In the genomic region with DNA sequence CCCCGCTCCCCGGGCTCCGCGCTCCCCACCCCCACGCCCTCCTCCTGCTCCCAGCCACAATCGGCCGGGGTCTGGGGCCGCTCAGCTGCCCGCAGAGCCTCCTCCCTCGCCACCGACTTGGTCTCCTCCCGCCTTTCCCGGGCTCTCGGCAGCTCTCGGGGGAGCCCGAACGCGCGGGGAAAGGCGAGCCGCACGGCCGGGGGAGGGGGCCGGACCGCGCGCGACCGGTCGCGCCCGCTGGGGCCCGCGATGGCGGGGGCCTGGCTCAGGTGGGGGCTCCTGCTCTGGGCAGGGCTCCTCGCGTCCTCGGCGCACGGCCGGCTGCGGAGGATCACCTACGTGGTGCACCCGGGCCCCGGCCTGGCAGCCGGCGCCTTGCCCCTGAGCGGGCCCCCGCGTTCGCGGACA, we compare ENCODE assay signal across 8 cellular contexts. TPM values are rescaled to one million over a fixed set of nuclear protein-coding genes. Genes with fewer than 3 reads are reported as not detected.
DNase-seq lines count a peak whose midpoint lies in the region; ATAC-seq, FAIRE-seq and TF ChIP-seq lines count a peak whose summit lies in the region.

No MANE protein-coding gene starts in this region.

- no peak overlapping the region for H3K27ac ChIP-seq in effector memory CD4-positive, alpha-beta T cell (ENCODE audit: insufficient read depth, low read length, poor library complexity, severe bottlenecking)
- H3K27ac ChIP-seq in muscle layer of duodenum (ENCODE audit: low read length): no peak overlapping the region

- no peaks in the 10 kb centered on the region for H3K4me1 ChIP-seq in effector memory CD4-positive, alpha-beta T cell (ENCODE audit: control insufficient read depth, insufficient read depth, low read length, poor library complexity, severe bottlenecking)
- peaks cover 0 to 16% of the 10 kb centered on the region in 2 donors for H3K4me1 ChIP-seq in muscle layer of duodenum (ENCODE audit: control insufficient read depth in 1 of 2, insufficient read depth in 2 of 2, low read length in 2 of 2)

- H3K27me3 ChIP-seq in effector memory CD4-positive, alpha-beta T cell (replicated peaks; ENCODE audit: control insufficient read depth, insufficient read depth, low read length, poor library complexity, severe bottlenecking): no peaks in the 10 kb centered on the region
- no peaks in the 10 kb centered on the region for H3K27me3 ChIP-seq in muscle layer of duodenum (ENCODE audit: low read depth, low read length)

- H3K36me3 ChIP-seq in effector memory CD4-positive, alpha-beta T cell (ENCODE audit: control insufficient read depth, insufficient read depth, low read length): no peaks in the 10 kb centered on the region
- no peaks in the 10 kb centered on the region for H3K36me3 ChIP-seq in muscle layer of duodenum (ENCODE audit: control insufficient read depth in 1 of 2, insufficient read depth in 2 of 2, low read length in 2 of 2)

- H3K9me3 ChIP-seq in effector memory CD4-positive, alpha-beta T cell (ENCODE audit: control insufficient read depth, low read length): no peaks in the 10 kb centered on the region
- no peaks in the 10 kb centered on the region for H3K9me3 ChIP-seq in muscle layer of duodenum (ENCODE audit: control insufficient read depth in 1 of 2, low read length in 2 of 2)

- DNase-seq in Caki2 (ENCODE audit: low read depth) (peak; percentile 21), NCI-H146 treated with DMSO at 0.1 percent for 48 hours (lab: John Stamatoyannopoulos, UW; ENCODE audit: unreplicated experiment) (peak; percentile 1), cerebellum (ENCODE audit: low spot score) (no peak), GM12892 (ENCODE audit: insufficient read length) (no peak), sciatic nerve (ENCODE audit: low spot score) (no peak)
- DNase-seq in effector memory CD4-positive, alpha-beta T cell: no peak

- FAIRE-seq in GM12892 (lab: Jason Lieb, UNC): no peak

- peak overlapping the region; percentile 70 for H3K4me3 ChIP-seq in effector memory CD4-positive, alpha-beta T cell (ENCODE audit: insufficient read depth, low read depth, low read length, poor library complexity, severe bottlenecking)
- peak overlapping the region; percentile 77 to 78 for H3K4me3 ChIP-seq in muscle layer of duodenum (ENCODE audit: low read depth in 1 of 2, low read length in 2 of 2)

- no peak for TF ChIP-seq POLR2A in GM12892 (IDR thresholded peaks at IDR 0.05; ENCODE audit: low read depth, low read length)

- peak; percentile 24 for ATAC-seq in GM21526 (IDR thresholded peaks at IDR 0.05; ENCODE audit: low FRiP score, unreplicated experiment)
- ATAC-seq in sciatic nerve: no peak

- in situ Hi-C loops in Caki2 (cut with HindIII; ENCODE audit: low pct_unique_long_range_greater_than_20kb, low sequenced_read_pairs): no loop called here

- intact Hi-C loops in sciatic nerve (cut with DNase I): no loop called here

RNA-seq across cellular contexts. Expression of a gene that starts 0.3 kb away (rescaled TPM):
- total RNA-seq in Caki2 (2014; rRNA removed; shearing (Covaris generic); ENCODE audit: low replicate concordance): 3.6 and 4.5 TPM in 2 replicates
- total RNA-seq in cerebellum (8.6 TPM), sciatic nerve (48.9 TPM)
- 0.34 TPM for polyA plus RNA-seq in GM12892 (2012; ENCODE audit: missing spikeins)

Comparison
In these comparisons a context has a peak if more than half of its experiments do, and no peak if none do; other contexts are left out.
1. DNase-seq: peak in Caki2 (single experiment) and NCI-H146 treated with DMSO at 0.1 percent for 48 hours (single experiment); none in effector memory CD4-positive, alpha-beta T cell (0 of 3), cerebellum (single experiment), GM12892 (single experiment) and sciatic nerve (single experiment).